9 cellular contexts compared by ENCODE assay signal in the genomic region with DNA sequence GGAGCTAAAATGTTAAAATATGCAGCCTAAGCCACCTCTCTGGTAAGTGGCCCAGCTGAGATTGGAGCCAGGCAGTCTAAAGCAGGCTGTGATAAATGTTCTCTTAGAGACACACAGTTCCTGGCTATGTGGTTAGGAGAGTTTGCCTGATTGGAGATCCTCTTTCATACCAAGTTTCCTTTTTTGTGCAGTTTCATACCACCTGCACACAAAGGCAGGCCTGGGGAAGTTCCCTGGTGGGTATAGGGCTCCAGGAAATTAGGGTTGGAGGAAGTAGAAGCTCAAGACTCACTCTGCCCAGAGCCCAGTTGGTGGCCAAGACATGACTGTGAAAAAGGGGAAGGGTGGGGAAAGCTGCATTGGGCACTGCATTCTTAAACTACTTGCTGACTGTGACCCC. TPM values are rescaled to one million over a fixed set of nuclear protein-coding genes. Genes with fewer than 3 reads are reported as not detected.
DNase-seq lines count a peak whose midpoint lies in the region; ATAC-seq lines count a peak whose summit lies in the region.
"Had no signal": no experiment of that assay in that cellular context is flagged by ENCODE, and none has a peak within 500 bp of the region (broad histone marks: within the 10 kb centered on the region; RNA-seq: fewer than 3 reads in every experiment).

No MANE protein-coding gene starts in this region.

- intact Hi-C loops in left cardiac atrium (cut with DNase I): no loop called here

- ATAC-seq in GM21619 (IDR thresholded peaks at IDR 0.05; ENCODE audit: unreplicated experiment) (peak; percentile 87), left cardiac atrium (peak; percentile 38 to 75)

- DNase-seq in GDM1 (lab: John Stamatoyannopoulos, UW) (peak; percentile 62), Kasumi-1 (lab: John Stamatoyannopoulos, UW) (peak; percentile 62 to 64), left cardiac atrium (peak; percentile 22), superior temporal gyrus (ENCODE audit: extremely low spot score) (no peak), DMS114 treated with DMSO at 0.1 percent for 48 hours (lab: John Stamatoyannopoulos, UW; ENCODE audit: unreplicated experiment) (no peak), SK-N-DZ (ENCODE audit: low spot score) (no peak), GM03348 (ENCODE audit: low spot score) (no peak)
- DNase-seq: NCI-H187 treated with DMSO at 0.1 percent for 48 hours had no signal

RNA-seq across cellular contexts. Expression of gene CYBB, which starts 16.9 kb away (rescaled TPM):
- total RNA-seq in left cardiac atrium: 10 to 100 TPM; 30.0 to 75.1 TPM
- not detected in 2 replicates for polyA plus RNA-seq in SK-N-DZ (2014; cell fraction: cytosol; rRNA removed)
- polyA plus RNA-seq in SK-N-DZ (2014; cell fraction: nucleus; rRNA removed): not detected in 2 replicates

RNA-seq across cellular contexts. Expression of gene DYNLT3, which starts 50.6 kb away (rescaled TPM):
- total RNA-seq in left cardiac atrium: 10 to 100 TPM; 17.6 to 29.1 TPM
- 15.3 and 18.2 TPM in 2 replicates for polyA plus RNA-seq in SK-N-DZ (2014; cell fraction: cytosol; rRNA removed)
- polyA plus RNA-seq in SK-N-DZ (2014; cell fraction: nucleus; rRNA removed): 8.0 and 15.9 TPM in 2 replicates

Comparison
In these comparisons a context has a peak if more than half of its experiments do, and no peak if none do; other contexts are left out.
1. DNase-seq: peak in GDM1 (single experiment), Kasumi-1 (2 of 2) and left cardiac atrium (single experiment); none in superior temporal gyrus (single experiment), DMS114 treated with DMSO at 0.1 percent for 48 hours (single experiment), SK-N-DZ (single experiment) and GM03348 (single experiment).